Comparison of ENCODE assay signal across 9 cellular contexts in the genomic region with DNA sequence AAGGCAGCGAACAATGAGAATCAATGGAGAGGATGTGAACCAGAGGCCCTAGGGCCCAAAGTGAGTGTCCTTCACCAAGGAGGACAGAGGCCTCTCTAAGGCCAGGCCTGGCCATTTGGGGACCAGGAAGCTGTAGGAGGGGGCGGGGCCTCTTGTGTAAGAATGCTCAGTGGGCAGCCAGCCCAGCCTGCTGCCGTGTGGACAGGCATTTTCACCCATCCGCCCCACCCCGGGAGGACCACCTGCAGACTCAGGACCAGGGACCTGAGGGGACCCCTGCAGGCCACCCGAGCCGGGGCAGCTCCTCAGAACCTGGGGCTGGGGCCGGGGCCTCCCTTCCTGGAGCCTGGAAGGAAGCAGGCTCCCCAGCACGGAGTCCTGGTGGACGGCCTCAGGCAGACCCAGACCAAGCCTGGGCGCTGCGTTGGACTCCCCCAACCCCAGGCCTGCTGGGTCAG. TPM values are rescaled to one million over a fixed set of nuclear protein-coding genes. Genes with fewer than 3 reads are reported as not detected.
A peak's percentile ranks its signal among the peaks of the same experiment; 100 is the strongest.
DNase-seq lines count a peak whose midpoint lies in the region; ATAC-seq and TF ChIP-seq lines count a peak whose summit lies in the region.
"Had no signal": no experiment of that assay in that cellular context is flagged by ENCODE, and none has a peak within 500 bp of the region (broad histone marks: within the 10 kb centered on the region; RNA-seq: fewer than 3 reads in every experiment).

No MANE protein-coding gene starts in this region.

- no peaks in the 10 kb centered on the region for H3K9me3 Mint-ChIP-seq in activated naive CD4-positive, alpha-beta T cell treated with anti-CD3 and anti-CD28 coated beads for 36 hours
- no peaks in the 10 kb centered on the region for H3K9me3 Mint-ChIP-seq in activated naive CD4-positive, alpha-beta T cell treated with anti-CD3 and anti-CD28 coated beads, Interleukin-2, amount 50 U/mL, for 72 hours
- peaks cover 0 to 5% (median 0%) of the 10 kb centered on the region in 5 experiments for H3K9me3 Mint-ChIP-seq in brain
- H3K9me3 Mint-ChIP-seq in type B pancreatic cell = no peaks in the 10 kb centered on the region

- no peak overlapping the region for H3K27ac Mint-ChIP-seq in activated naive CD4-positive, alpha-beta T cell treated with anti-CD3 and anti-CD28 coated beads for 36 hours
- no peak overlapping the region for H3K27ac Mint-ChIP-seq in activated naive CD4-positive, alpha-beta T cell treated with anti-CD3 and anti-CD28 coated beads, Interleukin-2, amount 50 U/mL, for 72 hours
- H3K27ac Mint-ChIP-seq in brain (peak overlapping the region in 2 of 5 experiments; percentile 53 to 76), type B pancreatic cell (peak overlapping the region; percentile 55)

- peaks cover 0 to 5% of the 10 kb centered on the region in 2 donors for H3K27me3 ChIP-seq in left lung

- CTCF ChIA-PET in activated naive CD4-positive, alpha-beta T cell treated with anti-CD3 and anti-CD28 coated beads for 36 hours (lab: Charles Lee) = no interaction called here

- TF ChIP-seq CTCF in brain (conservative IDR thresholded peaks at IDR 0.05) (no peak), left lung (IDR thresholded peaks at IDR 0.05) (no peak), type B pancreatic cell (conservative IDR thresholded peaks at IDR 0.05) (no peak)

- H3K36me3 ChIP-seq in left lung = no peaks in the 10 kb centered on the region

- H3K27me3 Mint-ChIP-seq in activated naive CD4-positive, alpha-beta T cell treated with anti-CD3 and anti-CD28 coated beads for 36 hours (ENCODE audit: low read depth) = peaks cover 5% of the 10 kb centered on the region
- no peaks in the 10 kb centered on the region for H3K27me3 Mint-ChIP-seq in brain
- no peaks in the 10 kb centered on the region for H3K27me3 Mint-ChIP-seq in type B pancreatic cell

- peaks cover 23% of the 10 kb centered on the region for H3K4me1 Mint-ChIP-seq in activated naive CD4-positive, alpha-beta T cell treated with anti-CD3 and anti-CD28 coated beads for 36 hours (ENCODE audit: low read depth)
- H3K4me1 Mint-ChIP-seq in brain (peaks cover 13% of the 10 kb centered on the region), type B pancreatic cell (ENCODE audit: unreplicated experiment) (peaks cover 9% of the 10 kb centered on the region)

- H3K36me3 Mint-ChIP-seq in activated naive CD4-positive, alpha-beta T cell treated with anti-CD3 and anti-CD28 coated beads for 36 hours (ENCODE audit: low read depth) = peaks cover 2% of the 10 kb centered on the region
- peaks cover 5 to 6% of the 10 kb centered on the region in 2 donors for H3K36me3 Mint-ChIP-seq in activated naive CD4-positive, alpha-beta T cell treated with anti-CD3 and anti-CD28 coated beads, Interleukin-2, amount 50 U/mL, for 72 hours
- H3K36me3 Mint-ChIP-seq in brain (peaks cover 5% of the 10 kb centered on the region), type B pancreatic cell (no peaks in the 10 kb centered on the region)

- DNase-seq in activated naive CD4-positive, alpha-beta T cell treated with anti-CD3 and anti-CD28 coated beads for 36 hours = no peak
- DNase-seq in activated naive CD4-positive, alpha-beta T cell treated with anti-CD3 and anti-CD28 coated beads, Interleukin-2, amount 50 U/mL, for 72 hours (ENCODE audit: low spot score in 2 of 2) = no peak
- DNase-seq in left lung (peak; percentile 81 to 90), type B pancreatic cell (ENCODE audit: extremely low spot score, unreplicated experiment) (no peak), NK-92 (lab: John Stamatoyannopoulos, UW; ENCODE audit: unreplicated experiment) (no peak)

- intact Hi-C loops in activated naive CD4-positive, alpha-beta T cell treated with anti-CD3 and anti-CD28 coated beads for 36 hours (cut with micrococcal nuclease) = loop anchor here (2.0 kb wide), 1 partner anchor 17 kb away; the partner anchor contains the start of gene SELENOO
- intact Hi-C loops in left lung (cut with DNase I) = no loop called here

- H3K4me3 ChIP-seq in left lung = peak overlapping the region in 1 of 2 donors; percentile 77
- H3K4me3 ChIP-seq: SK-N-MC had no signal

- peak overlapping the region; percentile 51 for H3K4me3 Mint-ChIP-seq in activated naive CD4-positive, alpha-beta T cell treated with anti-CD3 and anti-CD28 coated beads for 36 hours
- H3K4me3 Mint-ChIP-seq in brain (peak overlapping the region in 4 of 5 experiments; percentile 21 to 62 (median 54)), type B pancreatic cell (peak overlapping the region; percentile 73)

- H3K27ac ChIP-seq in left lung = peak overlapping the region; percentile 30 to 74

- no peaks in the 10 kb centered on the region for H3K9me3 ChIP-seq in left lung

- H3K4me1 ChIP-seq in left lung = peaks cover 14 to 51% of the 10 kb centered on the region in 2 donors

- ATAC-seq in activated naive CD4-positive, alpha-beta T cell treated with anti-CD3 and anti-CD28 coated beads, Interleukin-2, amount 50 U/mL, for 72 hours = no peak
- ATAC-seq in left lung = peak; percentile 53
- ATAC-seq in HG02938 (IDR thresholded peaks at IDR 0.05; ENCODE audit: unreplicated experiment) = no peak
- ATAC-seq in GM19467 (IDR thresholded peaks at IDR 0.05; ENCODE audit: unreplicated experiment) = no peak

RNA-seq across cellular contexts. Expression of gene TRABD, which starts 1.7 kb away (rescaled TPM):
- total RNA-seq in activated naive CD4-positive, alpha-beta T cell treated with anti-CD3 and anti-CD28 coated beads for 36 hours = 10 to 100 TPM; 61.0 to 62.8 TPM
- total RNA-seq in activated naive CD4-positive, alpha-beta T cell treated with anti-CD3 and anti-CD28 coated beads, Interleukin-2, amount 50 U/mL, for 72 hours = 10 to 100 TPM; 84.4 to 98.2 TPM
- polyA plus RNA-seq in brain (ENCODE audit: insufficient read depth, low read depth, low replicate concordance) = 10.7 TPM
- total RNA-seq in left lung = 10 to 100 TPM; 37.5 to 54.2 TPM
- 33.8 and 37.7 TPM in 2 replicates for total RNA-seq in type B pancreatic cell (ENCODE audit: low replicate concordance)

RNA-seq across cellular contexts. Expression of gene PANX2, which starts 13.5 kb away (rescaled TPM):
- total RNA-seq in activated naive CD4-positive, alpha-beta T cell treated with anti-CD3 and anti-CD28 coated beads for 36 hours = 1 to 10 TPM; 1.2 to 1.7 TPM
- total RNA-seq in activated naive CD4-positive, alpha-beta T cell treated with anti-CD3 and anti-CD28 coated beads, Interleukin-2, amount 50 U/mL, for 72 hours = 1 to 10 TPM; 2.1 to 2.5 TPM
- 15.2 TPM for polyA plus RNA-seq in brain (ENCODE audit: insufficient read depth, low read depth, low replicate concordance)
- total RNA-seq in left lung (1 to 10 TPM; 2.1 to 4.6 TPM), type B pancreatic cell (ENCODE audit: low replicate concordance) (3.0 and 9.3 TPM in 2 replicates)

RNA-seq across cellular contexts. Expression of gene SELENOO, which starts 16.8 kb away (rescaled TPM):
- 10 to 100 TPM; 16.5 to 16.7 TPM for total RNA-seq in activated naive CD4-positive, alpha-beta T cell treated with anti-CD3 and anti-CD28 coated beads for 36 hours
- total RNA-seq in activated naive CD4-positive, alpha-beta T cell treated with anti-CD3 and anti-CD28 coated beads, Interleukin-2, amount 50 U/mL, for 72 hours = 10 to 100 TPM; 22.5 to 23.4 TPM
- polyA plus RNA-seq in brain (ENCODE audit: insufficient read depth, low read depth, low replicate concordance) = 17.1 TPM
- total RNA-seq in left lung = 10 to 100 TPM; 19.5 to 22.0 TPM
- 23.8 and 28.5 TPM in 2 replicates for total RNA-seq in type B pancreatic cell (ENCODE audit: low replicate concordance)

Comparison
In these comparisons a context has a peak if more than half of its experiments do, and no peak if none do; other contexts are left out.
1. DNase-seq: peak in left lung (2 of 2); none in activated naive CD4-positive, alpha-beta T cell treated with anti-CD3 and anti-CD28 coated beads for 36 hours (single experiment), activated naive CD4-positive, alpha-beta T cell treated with anti-CD3 and anti-CD28 coated beads, Interleukin-2, amount 50 U/mL, for 72 hours (0 of 2), type B pancreatic cell (single experiment) and NK-92 (single experiment).
2. Peak in every context shown above with its lines, with median percentiles within 50 percentile points of each other: H3K4me3 Mint-ChIP-seq.